In the genomic region with DNA sequence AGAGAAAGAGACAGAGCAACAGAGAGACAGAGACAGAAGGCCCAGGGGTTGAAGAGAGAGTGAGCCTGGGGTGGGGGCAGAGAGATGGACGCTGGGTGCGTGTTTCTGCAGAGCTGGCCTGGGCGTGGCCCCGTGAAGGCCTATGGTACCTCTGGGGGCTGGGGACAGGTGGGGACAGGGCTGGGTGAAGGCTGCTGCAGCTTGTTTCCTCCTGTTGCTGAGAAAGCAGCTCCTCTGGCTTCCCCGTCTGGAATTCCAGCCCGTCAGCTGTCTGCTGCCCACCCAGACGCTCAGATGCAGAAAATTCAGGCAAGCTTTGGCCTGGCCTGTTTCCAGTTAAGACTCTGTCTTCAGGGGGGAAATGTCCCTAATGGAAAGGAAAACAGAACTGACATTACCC, we compare ENCODE assay signal across 26 cellular contexts.
"Had no signal": no experiment of that assay in that cellular context is flagged by ENCODE, and none has a peak within 500 bp of the region (broad histone marks: within the 10 kb centered on the region; RNA-seq: fewer than 3 reads in every experiment).

No MANE protein-coding gene starts in this region.

- H3K27me3 ChIP-seq: testis, transverse colon had no signal

- H3K27ac Mint-ChIP-seq: activated CD4-positive, alpha-beta memory T cell treated with anti-CD3 and anti-CD28 coated beads, Interleukin-2, amount 10 ng/mL, durations not matched to agents 7 days and 5 days; activated CD4-positive, alpha-beta T cell treated with anti-CD3 and anti-CD28 coated beads, Interleukin-2, amount 10 ng/mL, durations not matched to agents 7 days and 5 days; activated T-helper 17 cell treated with anti-CD3 and anti-CD28 coated beads, Interleukin-2, amount 50 U/mL, for 72 hours; T-helper 17 cell had no signal

- ATAC-seq: activated T-cell treated with anti-CD3 and anti-CD28 coated beads, Interleukin-2, amount 50 U/mL, for 4 hours; activated T-helper 17 cell treated with anti-CD3 and anti-CD28 coated beads, Interleukin-2, amount 50 U/mL, for 72 hours; heart left ventricle; left lung; lower lobe of right lung; naive thymus-derived CD8-positive, alpha-beta T cell; right cardiac atrium; stimulated activated naive CD8-positive, alpha-beta T cell treated with anti-CD3 and anti-CD28 coated beads, Interleukin-15, Interleukin-2, amounts not matched to agents 100 U/mL and 50 U/mL, for 24 hours; T-helper 17 cell had no signal

- H3K4me3 Mint-ChIP-seq: activated CD4-positive, alpha-beta memory T cell treated with anti-CD3 and anti-CD28 coated beads, Interleukin-2, amount 10 ng/mL, durations not matched to agents 7 days and 5 days; activated CD4-positive, alpha-beta T cell treated with anti-CD3 and anti-CD28 coated beads, Interleukin-2, amount 10 ng/mL, durations not matched to agents 7 days and 5 days; activated T-cell treated with anti-CD3 and anti-CD28 coated beads, Interleukin-2, amount 50 U/mL, for 4 hours; activated T-helper 17 cell treated with anti-CD3 and anti-CD28 coated beads, Interleukin-2, amount 50 U/mL, for 72 hours; naive thymus-derived CD8-positive, alpha-beta T cell; T-helper 17 cell had no signal

- H3K36me3 ChIP-seq: breast epithelium, heart left ventricle, left lung, lower lobe of right lung, spleen, transverse colon had no signal

- H3K9me3 Mint-ChIP-seq: activated CD4-positive, alpha-beta memory T cell treated with anti-CD3 and anti-CD28 coated beads, Interleukin-2, amount 10 ng/mL, durations not matched to agents 7 days and 5 days; activated CD4-positive, alpha-beta T cell treated with anti-CD3 and anti-CD28 coated beads, Interleukin-2, amount 10 ng/mL, durations not matched to agents 7 days and 5 days; activated T-cell treated with anti-CD3 and anti-CD28 coated beads, Interleukin-2, amount 50 U/mL, for 4 hours; activated T-helper 17 cell treated with anti-CD3 and anti-CD28 coated beads, Interleukin-2, amount 50 U/mL, for 72 hours; naive thymus-derived CD8-positive, alpha-beta T cell had no signal

- H3K36me3 Mint-ChIP-seq: naive thymus-derived CD8-positive, alpha-beta T cell had no signal

- H3K4me1 ChIP-seq: breast epithelium, left lung, lower lobe of right lung, transverse colon had no signal

- H3K4me3 ChIP-seq: breast epithelium, heart left ventricle, left lung, lower lobe of right lung, spleen, testis, transverse colon had no signal

- H3K4me1 Mint-ChIP-seq: activated T-helper 17 cell treated with anti-CD3 and anti-CD28 coated beads, Interleukin-2, amount 50 U/mL, for 72 hours had no signal

- H3K27ac ChIP-seq: breast epithelium, heart left ventricle, left lung, lower lobe of right lung, spleen, testis, transverse colon had no signal

- DNase-seq: activated CD4-positive, alpha-beta memory T cell treated with anti-CD3 and anti-CD28 coated beads, Interleukin-2, amount 10 ng/mL, durations not matched to agents 7 days and 5 days; activated CD4-positive, alpha-beta T cell treated with anti-CD3 and anti-CD28 coated beads for 1 hour; activated CD4-positive, alpha-beta T cell treated with anti-CD3 and anti-CD28 coated beads, Interleukin-2, amount 10 ng/mL, durations not matched to agents 7 days and 5 days; activated CD8-positive, alpha-beta memory T cell treated with anti-CD3 and anti-CD28 coated beads, Interleukin-2, amount 50 U/mL, for 48 hours; activated gamma-delta T cell treated with Interleukin-2 at 50 U/mL for 16 hours; activated naive CD4-positive, alpha-beta T cell treated with anti-CD3 and anti-CD28 coated beads, Interleukin-2, amount 50 U/mL, for 16 hours; activated T-cell treated with anti-CD3 and anti-CD28 coated beads, Interleukin-2, amount 50 U/mL, for 4 hours; amniotic stem cell; central memory CD4-positive, alpha-beta T cell; heart left ventricle; hypothalamus; kidney glomerular epithelial cell; left lung; lower lobe of right lung; mesendoderm; naive thymus-derived CD8-positive, alpha-beta T cell; posterior cingulate gyrus; spleen; stimulated activated naive CD8-positive, alpha-beta T cell treated with anti-CD3 and anti-CD28 coated beads, Interleukin-15, Interleukin-2, amounts not matched to agents 100 U/mL and 50 U/mL, for 24 hours; SW 1271; T-helper 17 cell; testis; transverse colon had no signal

- H3K9me3 ChIP-seq: breast epithelium, heart left ventricle, left lung, lower lobe of right lung, spleen, testis, transverse colon had no signal
